20 cellular contexts compared by ENCODE assay signal in genomic region chr18:78429127-78430108, GRCh38.
DNase-seq lines count a peak whose midpoint lies in the region; ATAC-seq and TF ChIP-seq lines count a peak whose summit lies in the region.
"Had no signal": no experiment of that assay in that cellular context is flagged by ENCODE, and none has a peak within 500 bp of the region (broad histone marks: within the 10 kb centered on the region; RNA-seq: fewer than 3 reads in every experiment).

No MANE protein-coding gene starts in this region.

- ATAC-seq in foreskin keratinocyte (peak; percentile 14), aorta (ENCODE audit: low FRiP score) (peak; percentile 36), T-helper 17 cell (no peak)
- ATAC-seq: HepG2, K562, Right ventricle myocardium inferior had no signal

- peaks cover 5% of the 10 kb centered on the region for H3K27me3 Mint-ChIP-seq in T-helper 17 cell

- 89 to 94% (median 93%) methylated on average over 32 to 54 of the region's 54 CpGs for WGBS in spleen, 5 donors
- WGBS in aorta, 2 donors, result 90 to 92% methylated on average over 39 to 54 of the region's 54 CpGs

- H3K36me3 ChIP-seq in WERI-Rb-1 (no peaks in the 10 kb centered on the region), spleen (no peaks in the 10 kb centered on the region), aorta (ENCODE audit: control insufficient read depth in 1 of 2, insufficient read depth in 2 of 2, low read length in 1 of 2) (no peaks in the 10 kb centered on the region)
- H3K36me3 ChIP-seq: MG63, SJSA1 had no signal

- no peaks in the 10 kb centered on the region for H3K4me1 ChIP-seq in foreskin keratinocyte
- H3K4me1 ChIP-seq in spleen, result peaks cover 0 to 8% (median 0%) of the 10 kb centered on the region in 6 donors
- no peaks in the 10 kb centered on the region for H3K4me1 ChIP-seq in aorta (ENCODE audit: control insufficient read depth in 1 of 2, insufficient read depth in 2 of 2, low read length in 2 of 2)
- H3K4me1 ChIP-seq: SJSA1 had no signal

- H3K27ac ChIP-seq in WERI-Rb-1, result peak overlapping the region; percentile 68
- H3K27ac ChIP-seq in foreskin keratinocyte, result no peak overlapping the region
- no peak overlapping the region for H3K27ac ChIP-seq in spleen
- H3K27ac ChIP-seq in aorta (ENCODE audit: low read depth in 1 of 2, low read length in 2 of 2), result no peak overlapping the region
- H3K27ac ChIP-seq: HL-60, SJSA1 had no signal

- no peak for DNase-seq in WERI-Rb-1
- DNase-seq in foreskin keratinocyte, result no peak
- DNase-seq in spleen, result peak; percentile 56
- peak in 1 of 2 donors; percentile 67 for DNase-seq in aorta
- DNase-seq in activated CD4-positive, CD25-positive, alpha-beta regulatory T cell treated with anti-CD3 and anti-CD28 coated beads, Interleukin-2, amount 50 U/mL, for 72 hours, result no peak
- no peak for DNase-seq in retina
- no peak for DNase-seq in T-helper 17 cell
- DNase-seq: DMS53, GDM1, HFFc6, MG63, NCI-H187, NCI-H446, NCI-H526 had no signal

- H3K9me3 ChIP-seq in WERI-Rb-1 (ENCODE audit: severe bottlenecking) (peaks cover 2% of the 10 kb centered on the region), spleen (peaks cover 0 to 11% (median 0%) of the 10 kb centered on the region in 8 donors), aorta (ENCODE audit: control insufficient read depth, low read length) (no peaks in the 10 kb centered on the region), T-helper 17 cell (ENCODE audit: control insufficient read depth, low read length, poor library complexity, severe bottlenecking) (no peaks in the 10 kb centered on the region)
- H3K9me3 ChIP-seq: MG63 had no signal

- H3K4me3 Mint-ChIP-seq in T-helper 17 cell, result no peak overlapping the region
- H3K4me3 Mint-ChIP-seq: CD14-positive monocyte, HFFc6 had no signal

- peak overlapping the region; percentile 35 for H3K4me3 ChIP-seq in WERI-Rb-1 (ENCODE audit: low read depth, low read length)
- H3K4me3 ChIP-seq in spleen, result no peak overlapping the region
- H3K4me3 ChIP-seq in aorta (ENCODE audit: low read length in 2 of 2), result no peak overlapping the region
- H3K4me3 ChIP-seq: K562, MG63, SJSA1 had no signal

- no peaks in the 10 kb centered on the region for H3K4me1 Mint-ChIP-seq in T-helper 17 cell
- H3K4me1 Mint-ChIP-seq: CD14-positive monocyte had no signal

- TF ChIP-seq CTCF in WERI-Rb-1 (IDR thresholded peaks at IDR 0.05; ENCODE audit: low read depth, low read length) (no peak), foreskin keratinocyte (conservative IDR thresholded peaks at IDR 0.05) (no peak), spleen (IDR thresholded peaks at IDR 0.05 in 8 of 11, conservative IDR thresholded peaks at IDR 0.05 in 3 of 11) (no peak)

- H3K27ac Mint-ChIP-seq in T-helper 17 cell, result no peak overlapping the region
- H3K27ac Mint-ChIP-seq: CD14-positive monocyte, HFFc6 had no signal

- TF ChIP-seq POLR2A in spleen (IDR thresholded peaks at IDR 0.05), result no peak

- H3K36me3 Mint-ChIP-seq in T-helper 17 cell (ENCODE audit: low read depth), result peaks cover 3% of the 10 kb centered on the region
- H3K36me3 Mint-ChIP-seq: CD14-positive monocyte had no signal

- intact Hi-C loops in spleen (cut with DNase I; ENCODE audit: low total_unique reads), result no loop called here
- intact Hi-C loops in aorta (cut with DNase I), result no loop called here

- H3K27me3 ChIP-seq in WERI-Rb-1 (ENCODE audit: insufficient read depth, low read depth, severe bottlenecking) (no peaks in the 10 kb centered on the region), foreskin keratinocyte (no peaks in the 10 kb centered on the region), spleen (replicated peaks in 1 of 7) (no peaks in the 10 kb centered on the region), aorta (ENCODE audit: control insufficient read depth in 1 of 2, insufficient read depth in 2 of 2, low read length in 1 of 2) (no peaks in the 10 kb centered on the region)
- H3K27me3 ChIP-seq: MG63, SJSA1 had no signal
